ENCODE assay signal across 2 cellular contexts in the genomic region with DNA sequence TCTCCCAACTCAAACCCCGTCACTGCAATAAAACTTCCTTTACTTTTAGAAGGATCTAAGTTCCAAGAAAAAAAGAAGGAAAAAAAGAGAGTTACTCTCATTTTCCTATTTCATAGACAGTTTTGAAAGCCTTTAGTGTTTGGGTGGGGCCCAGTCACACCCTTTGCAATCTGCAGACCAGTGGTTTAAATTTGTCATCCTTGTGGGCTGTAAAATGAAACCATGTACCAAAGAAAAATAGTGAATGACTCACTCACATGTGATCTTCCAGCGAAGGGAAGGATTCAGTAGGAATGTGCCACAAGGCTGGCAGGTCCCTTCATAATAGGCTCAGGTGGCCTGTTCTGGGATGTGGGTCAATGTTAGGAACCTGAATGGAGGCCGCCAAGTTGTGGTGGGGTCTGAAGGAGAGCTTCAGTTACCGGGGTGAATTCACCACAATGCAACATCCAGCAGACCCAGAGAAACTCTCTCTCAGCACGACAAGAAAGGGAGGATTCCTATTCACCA.
TF ChIP-seq lines count a peak whose summit lies in the region.

No MANE protein-coding gene starts in this region.

TF ChIP-seq in HepG2, 621 proteins besides CTCF, POLR2A, EP300 and RAD21:
- TF ChIP-seq, protein P1, sequence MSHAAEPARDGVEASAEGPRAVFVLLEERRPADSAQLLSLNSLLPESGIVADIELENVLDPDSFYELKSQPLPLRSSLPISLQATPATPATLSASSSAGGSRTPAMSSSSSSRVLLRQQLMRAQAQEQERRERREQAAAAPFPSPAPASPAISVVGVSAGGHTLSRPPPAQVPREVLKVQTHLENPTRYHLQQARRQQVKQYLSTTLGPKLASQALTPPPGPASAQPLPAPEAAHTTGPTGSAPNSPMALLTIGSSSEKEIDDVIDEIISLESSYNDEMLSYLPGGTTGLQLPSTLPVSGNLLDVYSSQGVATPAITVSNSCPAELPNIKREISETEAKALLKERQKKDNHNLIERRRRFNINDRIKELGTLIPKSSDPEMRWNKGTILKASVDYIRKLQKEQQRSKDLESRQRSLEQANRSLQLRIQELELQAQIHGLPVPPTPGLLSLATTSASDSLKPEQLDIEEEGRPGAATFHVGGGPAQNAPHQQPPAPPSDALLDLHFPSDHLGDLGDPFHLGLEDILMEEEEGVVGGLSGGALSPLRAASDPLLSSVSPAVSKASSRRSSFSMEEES (CRISPR knock-in tag; IDR thresholded peaks at IDR 0.05): peak; percentile 76; the same call in 1 of the 2 replicates
- TF ChIP-seq TEAD3 (CRISPR knock-in tag; optimal IDR thresholded peaks at IDR 0.05; ENCODE audit: borderline replicate concordance): peak; percentile 16
- TF ChIP-seq KMT2A (CRISPR knock-in tag; IDR thresholded peaks at IDR 0.05): no peak
- TF ChIP-seq SAP130 (CRISPR knock-in tag; IDR thresholded peaks at IDR 0.05; ENCODE audit: low read depth): peak; percentile 36; the same call in 1 of the 2 replicates
- peak; percentile 40; the same call in 1 of the 3 replicates for TF ChIP-seq MXI1 (IDR thresholded peaks at IDR 0.05; ENCODE audit: borderline replicate concordance, low read depth, low read length)
- TF ChIP-seq SIX4 (CRISPR knock-in tag; IDR thresholded peaks at IDR 0.05): 0 out of 2 replicates have a peak, but pooled peaks have one; percentile 25
- TF ChIP-seq FOSL2 (CRISPR knock-in tag; IDR thresholded peaks at IDR 0.05): peak; percentile 88
- TF ChIP-seq CREB1 (IDR thresholded peaks at IDR 0.05): no peak
- peak; percentile 39; the same call in 1 of the 2 replicates for TF ChIP-seq CREB1 (CRISPR knock-in tag; IDR thresholded peaks at IDR 0.05)
- no peak for TF ChIP-seq CEBPB (IDR thresholded peaks at IDR 0.05; ENCODE audit: borderline replicate concordance, low read depth, low read length)

TF ChIP-seq in GM12891, 5 proteins besides CTCF, POLR2A, EP300 and RAD21 (continued from another document):
- no peak for TF ChIP-seq PAX5 (IDR thresholded peaks at IDR 0.05; ENCODE audit: insufficient read depth, low read length, severe bottlenecking)
